Comparison of ENCODE assay signal across 10 cellular contexts in the genomic region with DNA sequence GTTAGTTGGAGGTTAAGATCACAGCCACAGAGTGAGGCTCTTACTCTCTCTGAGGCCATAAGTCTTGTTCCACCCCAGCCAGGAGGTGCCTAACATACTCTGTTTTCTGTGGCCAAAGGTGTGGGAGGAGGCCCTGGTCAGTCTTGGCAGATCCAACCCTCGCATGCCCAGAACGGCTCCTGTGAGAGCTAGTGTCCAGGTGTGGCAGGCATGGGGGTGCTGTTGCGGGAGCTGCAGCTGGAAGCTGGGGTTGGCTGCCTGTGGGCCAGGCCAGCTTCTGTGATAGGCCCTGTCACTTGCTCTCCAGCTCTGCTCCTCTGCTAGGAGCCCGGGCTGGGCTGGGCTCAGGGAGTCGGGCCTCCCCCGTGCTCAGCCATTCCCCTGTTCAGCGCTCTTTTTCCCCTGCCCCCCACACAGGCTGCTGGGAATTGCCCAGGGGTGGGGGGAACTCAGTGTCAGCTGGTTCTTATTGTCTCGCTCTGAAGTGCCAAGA. TPM values are rescaled to one million over a fixed set of nuclear protein-coding genes. Genes with fewer than 3 reads are reported as not detected.
DNase-seq lines count a peak whose midpoint lies in the region; ATAC-seq and TF ChIP-seq lines count a peak whose summit lies in the region.
"Had no signal": no experiment of that assay in that cellular context is flagged by ENCODE, and none has a peak within 500 bp of the region (broad histone marks: within the 10 kb centered on the region; RNA-seq: fewer than 3 reads in every experiment).

No MANE protein-coding gene starts in this region.

- intact Hi-C loops in left cardiac atrium (cut with DNase I), result no loop called here

- no peak overlapping the region for H3K4me3 Mint-ChIP-seq in activated T-helper 17 cell treated with anti-CD3 and anti-CD28 coated beads, Interleukin-2, amount 50 U/mL, for 72 hours
- H3K4me3 Mint-ChIP-seq: CD4-positive, alpha-beta T cell had no signal

- peaks cover 16% of the 10 kb centered on the region for H3K36me3 ChIP-seq in effector memory CD4-positive, alpha-beta T cell (ENCODE audit: control insufficient read depth, insufficient read depth, low read length)

- peaks cover 18% of the 10 kb centered on the region for H3K36me3 Mint-ChIP-seq in activated T-helper 17 cell treated with anti-CD3 and anti-CD28 coated beads, Interleukin-2, amount 50 U/mL, for 72 hours (ENCODE audit: low read depth)

- H3K27ac Mint-ChIP-seq in activated T-helper 17 cell treated with anti-CD3 and anti-CD28 coated beads, Interleukin-2, amount 50 U/mL, for 72 hours, result peak overlapping the region; percentile 78
- H3K27ac Mint-ChIP-seq: CD4-positive, alpha-beta T cell had no signal

- no peaks in the 10 kb centered on the region for H3K9me3 ChIP-seq in effector memory CD4-positive, alpha-beta T cell (ENCODE audit: control insufficient read depth, low read length)

- no peaks in the 10 kb centered on the region for H3K27me3 Mint-ChIP-seq in activated T-helper 17 cell treated with anti-CD3 and anti-CD28 coated beads, Interleukin-2, amount 50 U/mL, for 72 hours
- H3K27me3 Mint-ChIP-seq: CD4-positive, alpha-beta T cell had no signal

- H3K4me1 ChIP-seq in effector memory CD4-positive, alpha-beta T cell (ENCODE audit: control insufficient read depth, insufficient read depth, low read length, poor library complexity, severe bottlenecking), result peaks cover 11% of the 10 kb centered on the region

- H3K9me3 Mint-ChIP-seq in activated T-helper 17 cell treated with anti-CD3 and anti-CD28 coated beads, Interleukin-2, amount 50 U/mL, for 72 hours, result no peaks in the 10 kb centered on the region
- H3K9me3 Mint-ChIP-seq: CD4-positive, alpha-beta T cell had no signal

- no peak overlapping the region for H3K4me3 ChIP-seq in AG10803 (ENCODE audit: low read length)
- H3K4me3 ChIP-seq in effector memory CD4-positive, alpha-beta T cell (ENCODE audit: insufficient read depth, low read depth, low read length, poor library complexity, severe bottlenecking), result no peak overlapping the region

- TF ChIP-seq CTCF in AG10803 (conservative IDR thresholded peaks at IDR 0.05; ENCODE audit: low read length), result no peak

- peaks cover under 1% of the 10 kb centered on the region for H3K4me1 Mint-ChIP-seq in activated T-helper 17 cell treated with anti-CD3 and anti-CD28 coated beads, Interleukin-2, amount 50 U/mL, for 72 hours

- H3K27ac ChIP-seq in effector memory CD4-positive, alpha-beta T cell (ENCODE audit: insufficient read depth, low read length, poor library complexity, severe bottlenecking), result no peak overlapping the region

- ATAC-seq in activated T-helper 17 cell treated with anti-CD3 and anti-CD28 coated beads, Interleukin-2, amount 50 U/mL, for 72 hours (replicated peaks), result no peak
- ATAC-seq in left cardiac atrium (peak; percentile 13 to 32), GM21825 (IDR thresholded peaks at IDR 0.05; ENCODE audit: unreplicated experiment) (no peak), GM19035 (IDR thresholded peaks at IDR 0.05; ENCODE audit: unreplicated experiment) (no peak)

- no peaks in the 10 kb centered on the region for H3K27me3 ChIP-seq in effector memory CD4-positive, alpha-beta T cell (replicated peaks; ENCODE audit: control insufficient read depth, insufficient read depth, low read length, poor library complexity, severe bottlenecking)

- DNase-seq in AG10803 (ENCODE audit: low read depth) (peak; percentile 77), left cardiac atrium (no peak), pons (ENCODE audit: low spot score) (peak; percentile 47), cerebellum (ENCODE audit: low spot score) (no peak)
- DNase-seq in effector memory CD4-positive, alpha-beta T cell, result no peak
- DNase-seq: activated CD4-positive, alpha-beta T cell treated with anti-CD3 and anti-CD28 coated beads for 4 hours; CD4-positive, alpha-beta T cell had no signal

RNA-seq across cellular contexts. Expression of a gene that starts 31.6 kb away (rescaled TPM):
- 1 to 10 TPM in 1 of 2 donors, under 1 TPM in 1; 0.67 to 2.2 TPM for total RNA-seq in activated T-helper 17 cell treated with anti-CD3 and anti-CD28 coated beads, Interleukin-2, amount 50 U/mL, for 72 hours
- total RNA-seq in left cardiac atrium (10 to 100 TPM in 1 of 2 donors, 1 to 10 TPM in 1; 5.4 to 13.1 TPM), cerebellum (9.1 TPM)

RNA-seq across cellular contexts. Expression of a gene that starts 35.3 kb away (rescaled TPM):
- total RNA-seq in activated T-helper 17 cell treated with anti-CD3 and anti-CD28 coated beads, Interleukin-2, amount 50 U/mL, for 72 hours, result 100 to 1,000 TPM in 1 of 2 donors, 10 to 100 TPM in 1; 77.9 to 131 TPM
- total RNA-seq in left cardiac atrium, result 100 to 1,000 TPM; 113 to 131 TPM
- total RNA-seq in cerebellum, result 42.3 TPM

RNA-seq across cellular contexts. Expression of a gene that starts 35.9 kb away (rescaled TPM):
- 10 to 100 TPM; 19.8 to 21.8 TPM for total RNA-seq in activated T-helper 17 cell treated with anti-CD3 and anti-CD28 coated beads, Interleukin-2, amount 50 U/mL, for 72 hours
- total RNA-seq in left cardiac atrium (10 to 100 TPM; 58.4 to 61.1 TPM), cerebellum (16.8 TPM)

Comparison
In these comparisons a context has a peak if more than half of its experiments do, and no peak if none do; other contexts are left out.
1. DNase-seq: peak in AG10803 (single experiment) and pons (single experiment); none in left cardiac atrium (single experiment), effector memory CD4-positive, alpha-beta T cell (0 of 3) and cerebellum (single experiment).
2. ATAC-seq: peak in left cardiac atrium (2 of 2); none in activated T-helper 17 cell treated with anti-CD3 and anti-CD28 coated beads, Interleukin-2, amount 50 U/mL, for 72 hours (single experiment), GM21825 (single experiment) and GM19035 (single experiment).